ENCODE assay signal across 8 cellular contexts in genomic region chr5:59813761-59814562, GRCh38.
DNase-seq lines count a peak whose midpoint lies in the region; ATAC-seq and TF ChIP-seq lines count a peak whose summit lies in the region.

No MANE protein-coding gene starts in this region.

- CTCF ChIA-PET in CD4-positive, alpha-beta T cell (lab: Charles Lee): no interaction called here

- POLR2A ChIA-PET in CD4-positive, alpha-beta T cell (lab: Charles Lee): no interaction called here

- in situ Hi-C loops in astrocyte of the spinal cord (cut with HindIII; ENCODE audit: low sequenced_read_pairs): loop anchor here (25.0 kb wide), 1 partner anchor 573 kb away; no protein-coding TSS in a partner anchor

- DNase-seq in CD4-positive, alpha-beta T cell: no peak
- DNase-seq in NCI-H774 (lab: John Stamatoyannopoulos, UW): peak; percentile 71
- peak; percentile 89 for DNase-seq in astrocyte of the spinal cord (ENCODE audit: low read depth, low spot score)
- DNase-seq in left colon: peak in 1 of 2 donors; percentile 37
- DNase-seq in activated T-helper 1 cell treated with anti-CD3 and anti-CD28 coated beads, Interleukin-12 subunit alpha, Interleukin-12 subunit beta, Interleukin-2, Interleukin-4 antibody, amounts not matched to agents 30 ng/mL and 10 ng/mL and 1 ng/mL, durations not matched to agents 14 hours and 24 hours and 36 hours (ENCODE audit: low spot score): no peak

- peaks cover 41% of the 10 kb centered on the region for H3K27me3 Mint-ChIP-seq in CD4-positive, alpha-beta T cell
- H3K27me3 Mint-ChIP-seq in activated T-helper 1 cell treated with anti-CD3 and anti-CD28 coated beads, Interleukin-12 subunit alpha, Interleukin-12 subunit beta, Interleukin-2, Interleukin-4 antibody, amounts not matched to agents 30 ng/mL and 10 ng/mL and 1 ng/mL, durations not matched to agents 14 hours and 24 hours and 36 hours (ENCODE audit: insufficient read depth): peaks cover 17% of the 10 kb centered on the region

- intact Hi-C loops in CD4-positive, alpha-beta T cell (cut with DNase I, micrococcal nuclease): loop anchor here in 1 of 2 experiments (5.0 kb wide), 1 partner anchor 858 kb away; no protein-coding TSS in a partner anchor
- intact Hi-C loops in left colon (cut with DNase I, micrococcal nuclease): loop anchor here in 1 of 2 donors (5.0 to 10.0 kb wide), 3 partner anchors 568 to 851 kb away; no protein-coding TSS in a partner anchor
- intact Hi-C loops in activated T-helper 1 cell treated with anti-CD3 and anti-CD28 coated beads, Interleukin-12 subunit alpha, Interleukin-12 subunit beta, Interleukin-2, Interleukin-4 antibody, amounts not matched to agents 30 ng/mL and 10 ng/mL and 1 ng/mL, durations not matched to agents 14 hours and 24 hours and 36 hours (cut with micrococcal nuclease): loop anchor here (2.0 to 5.0 kb wide), 2 partner anchors 347 to 568 kb away; no protein-coding TSS in a partner anchor

- no peaks in the 10 kb centered on the region for H3K9me3 ChIP-seq in CD4-positive, alpha-beta T cell (ENCODE audit: control insufficient read depth, low read length)

- H3K27me3 ChIP-seq in CD4-positive, alpha-beta T cell (ENCODE audit: control insufficient read depth, insufficient read depth, low read length): peaks cover 6% of the 10 kb centered on the region

- no peaks in the 10 kb centered on the region for H3K36me3 Mint-ChIP-seq in CD4-positive, alpha-beta T cell (ENCODE audit: low read depth)
- no peaks in the 10 kb centered on the region for H3K36me3 Mint-ChIP-seq in activated T-helper 1 cell treated with anti-CD3 and anti-CD28 coated beads, Interleukin-12 subunit alpha, Interleukin-12 subunit beta, Interleukin-2, Interleukin-4 antibody, amounts not matched to agents 30 ng/mL and 10 ng/mL and 1 ng/mL, durations not matched to agents 14 hours and 24 hours and 36 hours (ENCODE audit: low read depth)

- no peak overlapping the region for H3K4me3 ChIP-seq in astrocyte of the spinal cord (ENCODE audit: low read depth, low read length)

- ATAC-seq in CD4-positive, alpha-beta T cell (ENCODE audit: poor library complexity): peak; percentile 41
- ATAC-seq in GM18517 (IDR thresholded peaks at IDR 0.05; ENCODE audit: unreplicated experiment) (peak; percentile 70), HG03442 (IDR thresholded peaks at IDR 0.05; ENCODE audit: unreplicated experiment) (peak; percentile 57), left colon (peak; percentile 79), HG02970 (IDR thresholded peaks at IDR 0.05; ENCODE audit: low FRiP score, unreplicated experiment) (no peak)

- H3K27ac ChIP-seq in CD4-positive, alpha-beta T cell (ENCODE audit: low read depth, low read length): no peak overlapping the region

- no peak overlapping the region for H3K27ac Mint-ChIP-seq in CD4-positive, alpha-beta T cell
- H3K27ac Mint-ChIP-seq in activated T-helper 1 cell treated with anti-CD3 and anti-CD28 coated beads, Interleukin-12 subunit alpha, Interleukin-12 subunit beta, Interleukin-2, Interleukin-4 antibody, amounts not matched to agents 30 ng/mL and 10 ng/mL and 1 ng/mL, durations not matched to agents 14 hours and 24 hours and 36 hours: no peak overlapping the region

- H3K4me3 Mint-ChIP-seq in CD4-positive, alpha-beta T cell: no peak overlapping the region
- H3K4me3 Mint-ChIP-seq in activated T-helper 1 cell treated with anti-CD3 and anti-CD28 coated beads, Interleukin-12 subunit alpha, Interleukin-12 subunit beta, Interleukin-2, Interleukin-4 antibody, amounts not matched to agents 30 ng/mL and 10 ng/mL and 1 ng/mL, durations not matched to agents 14 hours and 24 hours and 36 hours: no peak overlapping the region

- peaks cover 5% of the 10 kb centered on the region for H3K4me1 Mint-ChIP-seq in CD4-positive, alpha-beta T cell (ENCODE audit: low read depth)
- H3K4me1 Mint-ChIP-seq in activated T-helper 1 cell treated with anti-CD3 and anti-CD28 coated beads, Interleukin-12 subunit alpha, Interleukin-12 subunit beta, Interleukin-2, Interleukin-4 antibody, amounts not matched to agents 30 ng/mL and 10 ng/mL and 1 ng/mL, durations not matched to agents 14 hours and 24 hours and 36 hours (ENCODE audit: low read depth): peaks cover 5% of the 10 kb centered on the region

- peak; percentile 19 for TF ChIP-seq CTCF in CD4-positive, alpha-beta T cell (IDR thresholded peaks at IDR 0.05)
- peak; percentile 62 for TF ChIP-seq CTCF in astrocyte of the spinal cord (IDR thresholded peaks at IDR 0.05; ENCODE audit: low read depth, low read length)

- no peaks in the 10 kb centered on the region for H3K9me3 Mint-ChIP-seq in CD4-positive, alpha-beta T cell
- H3K9me3 Mint-ChIP-seq in activated T-helper 1 cell treated with anti-CD3 and anti-CD28 coated beads, Interleukin-12 subunit alpha, Interleukin-12 subunit beta, Interleukin-2, Interleukin-4 antibody, amounts not matched to agents 30 ng/mL and 10 ng/mL and 1 ng/mL, durations not matched to agents 14 hours and 24 hours and 36 hours: no peaks in the 10 kb centered on the region

Comparison
In these comparisons a context has a peak if more than half of its experiments do, and no peak if none do; other contexts are left out.
1. DNase-seq: peak in NCI-H774 (single experiment) and astrocyte of the spinal cord (single experiment); none in CD4-positive, alpha-beta T cell (0 of 10) and activated T-helper 1 cell treated with anti-CD3 and anti-CD28 coated beads, Interleukin-12 subunit alpha, Interleukin-12 subunit beta, Interleukin-2, Interleukin-4 antibody, amounts not matched to agents 30 ng/mL and 10 ng/mL and 1 ng/mL, durations not matched to agents 14 hours and 24 hours and 36 hours (single experiment).